Comparison of ENCODE assay signal across 8 cellular contexts in genomic region chr2:74919827-74920226, GRCh38. TPM values are rescaled to one million over a fixed set of nuclear protein-coding genes. Genes with fewer than 3 reads are reported as not detected.
DNase-seq lines count a peak whose midpoint lies in the region; ATAC-seq, FAIRE-seq and TF ChIP-seq lines count a peak whose summit lies in the region.

No MANE protein-coding gene starts in this region.

- H3K27me3 ChIP-seq in PC-3 (ENCODE audit: low read length) = no peaks in the 10 kb centered on the region
- no peaks in the 10 kb centered on the region for H3K27me3 ChIP-seq in neutrophil
- peaks cover 0 to 4% (median 0%) of the 10 kb centered on the region in 5 donors for H3K27me3 ChIP-seq in subcutaneous abdominal adipose tissue (ENCODE audit: control insufficient read depth in 5 of 5, insufficient read depth in 4 of 5, low read length in 5 of 5)

- POLR2A ChIA-PET in PC-3 (lab: Charles Lee; ENCODE audit: unreplicated experiment) = interaction anchor here (0.6 kb wide), 1 partner anchor 39 kb away, joined by 4 read pairs; no protein-coding TSS in a partner anchor

- peak overlapping the region; percentile 97 for H2AFZ ChIP-seq in PC-3 (ENCODE audit: low read length)

- H3F3A ChIP-seq in PC-3 (ENCODE audit: low read length, unreplicated experiment) = no peaks in the 10 kb centered on the region

- H4K20me1 ChIP-seq in PC-3 (ENCODE audit: low read length) = no peaks in the 10 kb centered on the region

- H3K9ac ChIP-seq in PC-3 (ENCODE audit: low read length) (no peak overlapping the region), subcutaneous abdominal adipose tissue (ENCODE audit: low read length in 5 of 5) (no peak overlapping the region)

- CTCF ChIA-PET in PC-3 (lab: Charles Lee) = no interaction called here

- TF ChIP-seq CTCF in PC-3 (conservative IDR thresholded peaks at IDR 0.05; ENCODE audit: low read depth, low read length) (peak; percentile 82), neutrophil (IDR thresholded peaks at IDR 0.05) (peak; percentile 88)

- no peaks in the 10 kb centered on the region for H3K79me2 ChIP-seq in PC-3 (ENCODE audit: low read length)

- peak; percentile 85 for DNase-seq in ELF-1 (ENCODE audit: low read depth, low spot score)
- DNase-seq in HK-2 (ENCODE audit: unreplicated experiment) = peak; percentile 25
- DNase-seq in PC-3 = peak; percentile 77
- peak; percentile 54 for DNase-seq in activated gamma-delta T cell (lab: John Stamatoyannopoulos, UW)
- peak; percentile 51 to 74 for DNase-seq in frontal cortex (ENCODE audit: low spot score in 2 of 2)
- DNase-seq in AML-193 (lab: John Stamatoyannopoulos, UW) = no peak

- BruUV-seq in PC-3 (replicated peaks; lab: Mats Ljungman, UMichigan) = no TSS peak

- H3K9me2 ChIP-seq in PC-3 (replicated peaks; ENCODE audit: low read length) = no peaks in the 10 kb centered on the region

- FAIRE-seq in frontal cortex (lab: Jason Lieb, UNC) = no peak

- H3K36me3 ChIP-seq in PC-3 (ENCODE audit: low read depth, low read length) (no peaks in the 10 kb centered on the region), neutrophil (no peaks in the 10 kb centered on the region), subcutaneous abdominal adipose tissue (ENCODE audit: control insufficient read depth in 5 of 5, insufficient read depth in 5 of 5, low read length in 5 of 5) (no peaks in the 10 kb centered on the region)

- H3K27ac ChIP-seq in PC-3 (ENCODE audit: low read length) (no peak overlapping the region), neutrophil (no peak overlapping the region), subcutaneous abdominal adipose tissue (ENCODE audit: low read depth, low read length) (no peak overlapping the region)

- peak overlapping the region; percentile 95 for H3K4me2 ChIP-seq in PC-3 (ENCODE audit: low read length)

- H3K9me3 ChIP-seq in PC-3 (ENCODE audit: low read length) (no peaks in the 10 kb centered on the region), neutrophil (no peaks in the 10 kb centered on the region), subcutaneous abdominal adipose tissue (ENCODE audit: control insufficient read depth in 5 of 5, low read length in 5 of 5) (no peaks in the 10 kb centered on the region)

- peak; percentile 34 for ATAC-seq in PC-3

- intact Hi-C loops in PC-3 (cut with micrococcal nuclease) = loop anchor here (1.0 to 5.0 kb wide), 5 partner anchors 62 to 482 kb away; no protein-coding TSS in a partner anchor

- H3K4me1 ChIP-seq in PC-3 (ENCODE audit: insufficient read depth, low read length) (peaks cover 40% of the 10 kb centered on the region), neutrophil (ENCODE audit: control insufficient read depth in 1 of 2, insufficient read depth in 1 of 2, low read depth in 1 of 2, low read length in 1 of 2) (peaks cover 27 to 32% of the 10 kb centered on the region in 2 experiments), subcutaneous abdominal adipose tissue (ENCODE audit: control insufficient read depth in 5 of 5, insufficient read depth in 5 of 5, low read length in 5 of 5) (peaks cover 2 to 19% (median 15%) of the 10 kb centered on the region in 5 donors)

- H3K4me3 ChIP-seq in PC-3 (ENCODE audit: low read length) (peak overlapping the region; percentile 73), neutrophil (ENCODE audit: low read depth in 1 of 2, low read length in 1 of 2) (peak overlapping the region; percentile 46 to 53), subcutaneous abdominal adipose tissue (ENCODE audit: low read depth in 1 of 5, low read length in 5 of 5) (peak overlapping the region in 3 of 5 donors; percentile 13 to 43 (median 41))

RNA-seq across cellular contexts. Expression of gene POLE4, which starts 38.6 kb away (rescaled TPM):
- total RNA-seq in PC-3 (2014; rRNA removed) = 121 and 132 TPM in 2 replicates
- total RNA-seq in frontal cortex = 17.1 TPM

Comparison
In these comparisons a context has a peak if more than half of its experiments do, and no peak if none do; other contexts are left out.
1. DNase-seq: peak in ELF-1 (single experiment), HK-2 (single experiment), PC-3 (single experiment), activated gamma-delta T cell (single experiment) and frontal cortex (2 of 2); none in AML-193 (0 of 2).
2. Peak in every context shown above with its lines, with median percentiles within 50 percentile points of each other: H3K4me3 ChIP-seq.